In genomic region chr11:47797633-47798032, GRCh38 we compare ENCODE assay signal across 8 cellular contexts. TPM values are rescaled to one million over a fixed set of nuclear protein-coding genes. Genes with fewer than 3 reads are reported as not detected.
DNase-seq lines count a peak whose midpoint lies in the region; FAIRE-seq and TF ChIP-seq lines count a peak whose summit lies in the region.

No MANE protein-coding gene starts in this region.

- no peak overlapping the region for H3K4me2 ChIP-seq in SK-N-SH

- CTCF ChIA-PET in SK-N-SH (lab: Yijun Ruan, JAX): interaction anchor here (1.4 kb wide), 1 partner anchor 9 kb away, joined by 5 read pairs; no protein-coding TSS in a partner anchor

- no peaks in the 10 kb centered on the region for H3K79me2 ChIP-seq in SK-N-SH (ENCODE audit: insufficient read depth)

- peaks cover 17% of the 10 kb centered on the region for H3F3A ChIP-seq in SK-N-SH (replicated peaks; ENCODE audit: insufficient read depth)

- DNase-seq in GM12892 (ENCODE audit: insufficient read length) (no peak), SK-N-SH (no peak), brain microvascular endothelial cell (peak; percentile 85), hypothalamus (lab: John Stamatoyannopoulos, UW) (no peak), NCI-H2227 treated with DMSO at 0.1 percent for 48 hours (lab: John Stamatoyannopoulos, UW) (no peak), CD14-positive monocyte (ENCODE audit: low spot score) (no peak), T1000 (lab: John Stamatoyannopoulos, UW) (no peak)
- DNase-seq in stimulated activated CD4-positive, alpha-beta T cell treated with anti-CD3 and anti-CD28 coated beads, Interleukin-2, amount 100 ng/mL, for 4 hours (ENCODE audit: low read depth): peak; percentile 51

- no peak overlapping the region for H3K9ac ChIP-seq in SK-N-SH

- no peak for TF ChIP-seq EP300 in SK-N-SH (IDR thresholded peaks at IDR 0.05; ENCODE audit: borderline replicate concordance in 1 of 2, low read depth in 1 of 2, low read length in 1 of 2)

- no peak overlapping the region; a peak in 1 of 4 replicates for H3K27ac ChIP-seq in SK-N-SH (ENCODE audit: low read depth in 2 of 2, low read length in 1 of 2)
- no peak overlapping the region for H3K27ac ChIP-seq in brain microvascular endothelial cell

- POLR2A ChIA-PET in SK-N-SH (lab: Yijun Ruan, JAX): no interaction called here

- H3K27me3 Mint-ChIP-seq in CD14-positive monocyte (ENCODE audit: low read depth in 3 of 3): peaks cover 0 to 3% (median 0%) of the 10 kb centered on the region in 3 donors

- peaks cover 0 to 1% of the 10 kb centered on the region in 2 experiments; a peak in 1 of 4 replicates for H3K4me1 ChIP-seq in SK-N-SH (ENCODE audit: control insufficient read depth in 1 of 2, insufficient read depth in 2 of 2, low read depth in 1 of 2, low read length in 1 of 2)

- H3K27ac Mint-ChIP-seq in CD14-positive monocyte: no peak overlapping the region

- no peak overlapping the region for H2AFZ ChIP-seq in SK-N-SH (ENCODE audit: low read depth)

- H3K9me3 Mint-ChIP-seq in CD14-positive monocyte: no peaks in the 10 kb centered on the region

- H3K9me2 ChIP-seq in SK-N-SH: no peaks in the 10 kb centered on the region

- peak; percentile 61 for FAIRE-seq in GM12892 (lab: Jason Lieb, UNC)

- H3K36me3 Mint-ChIP-seq in CD14-positive monocyte: peaks cover 60 to 94% of the 10 kb centered on the region in 2 donors

- H3K4me3 ChIP-seq in SK-N-SH (ENCODE audit: low read depth in 2 of 2, low read length in 1 of 2) (no peak overlapping the region), brain microvascular endothelial cell (ENCODE audit: low read depth, low read length) (no peak overlapping the region)

- in situ Hi-C loops in brain microvascular endothelial cell (cut with HindIII; ENCODE audit: low pct_ligation_motif_present, low sequenced_read_pairs): no loop called here

- no peaks in the 10 kb centered on the region for H3K4me1 Mint-ChIP-seq in CD14-positive monocyte

- 81% methylated on average over 4 of the region's 4 CpGs for WGBS in SK-N-SH (ENCODE audit: low lambda C conversion rate)

- H3K4me3 Mint-ChIP-seq in CD14-positive monocyte: no peak overlapping the region

- no peaks in the 10 kb centered on the region for H3K9me3 ChIP-seq in SK-N-SH

- H3K36me3 ChIP-seq in SK-N-SH (replicated peaks in 1 of 2; ENCODE audit: control insufficient read depth in 1 of 2, insufficient read depth in 2 of 2, low read length in 1 of 2): peaks cover 29 to 89% of the 10 kb centered on the region in 2 experiments
- peaks cover 31% of the 10 kb centered on the region for H3K36me3 ChIP-seq in brain microvascular endothelial cell (replicated peaks)

- TF ChIP-seq CTCF in SK-N-SH (IDR thresholded peaks at IDR 0.05) (no peak), brain microvascular endothelial cell (IDR thresholded peaks at IDR 0.05; ENCODE audit: low read depth, low read length, missing control alignments) (no peak), CD14-positive monocyte (IDR thresholded peaks at IDR 0.05) (no peak)

- TF ChIP-seq POLR2A in GM12892 (IDR thresholded peaks at IDR 0.05; ENCODE audit: low read depth, low read length): no peak

- H4K20me1 ChIP-seq in SK-N-SH (ENCODE audit: insufficient read depth): no peaks in the 10 kb centered on the region

- H3K27me3 ChIP-seq in SK-N-SH (ENCODE audit: insufficient read depth): no peaks in the 10 kb centered on the region
- no peaks in the 10 kb centered on the region for H3K27me3 ChIP-seq in brain microvascular endothelial cell (replicated peaks)

- intact Hi-C loops in CD14-positive monocyte (cut with micrococcal nuclease): no loop called here

- TF ChIP-seq RAD21 in SK-N-SH (IDR thresholded peaks at IDR 0.05; ENCODE audit: low read length): no peak

TF ChIP-seq in SK-N-SH, 30 proteins besides CTCF, POLR2A, EP300 and RAD21:
- TF ChIP-seq, protein P1, sequence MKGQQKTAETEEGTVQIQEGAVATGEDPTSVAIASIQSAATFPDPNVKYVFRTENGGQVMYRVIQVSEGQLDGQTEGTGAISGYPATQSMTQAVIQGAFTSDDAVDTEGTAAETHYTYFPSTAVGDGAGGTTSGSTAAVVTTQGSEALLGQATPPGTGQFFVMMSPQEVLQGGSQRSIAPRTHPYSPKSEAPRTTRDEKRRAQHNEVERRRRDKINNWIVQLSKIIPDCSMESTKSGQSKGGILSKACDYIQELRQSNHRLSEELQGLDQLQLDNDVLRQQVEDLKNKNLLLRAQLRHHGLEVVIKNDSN (IDR thresholded peaks at IDR 0.05; ENCODE audit: borderline replicate concordance, low read depth): peak; percentile 46; the same call in 1 of the 2 replicates
- TF ChIP-seq, protein P2, sequence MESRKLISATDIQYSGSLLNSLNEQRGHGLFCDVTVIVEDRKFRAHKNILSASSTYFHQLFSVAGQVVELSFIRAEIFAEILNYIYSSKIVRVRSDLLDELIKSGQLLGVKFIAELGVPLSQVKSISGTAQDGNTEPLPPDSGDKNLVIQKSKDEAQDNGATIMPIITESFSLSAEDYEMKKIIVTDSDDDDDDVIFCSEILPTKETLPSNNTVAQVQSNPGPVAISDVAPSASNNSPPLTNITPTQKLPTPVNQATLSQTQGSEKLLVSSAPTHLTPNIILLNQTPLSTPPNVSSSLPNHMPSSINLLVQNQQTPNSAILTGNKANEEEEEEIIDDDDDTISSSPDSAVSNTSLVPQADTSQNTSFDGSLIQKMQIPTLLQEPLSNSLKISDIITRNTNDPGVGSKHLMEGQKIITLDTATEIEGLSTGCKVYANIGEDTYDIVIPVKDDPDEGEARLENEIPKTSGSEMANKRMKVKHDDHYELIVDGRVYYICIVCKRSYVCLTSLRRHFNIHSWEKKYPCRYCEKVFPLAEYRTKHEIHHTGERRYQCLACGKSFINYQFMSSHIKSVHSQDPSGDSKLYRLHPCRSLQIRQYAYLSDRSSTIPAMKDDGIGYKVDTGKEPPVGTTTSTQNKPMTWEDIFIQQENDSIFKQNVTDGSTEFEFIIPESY (IDR thresholded peaks at IDR 0.05; ENCODE audit: borderline replicate concordance, low read depth): no peak
- TF ChIP-seq MEF2A (IDR thresholded peaks at IDR 0.05; ENCODE audit: borderline replicate concordance, low read depth) (no peak), EZH2phosphoT487 (IDR thresholded peaks at IDR 0.05; ENCODE audit: borderline replicate concordance, low read depth) (no peak), GATA2 (CRISPR knock-in tag; IDR thresholded peaks at IDR 0.05) (no peak), ELF1 (IDR thresholded peaks at IDR 0.05) (no peak), FOSL2 (IDR thresholded peaks at IDR 0.05; ENCODE audit: borderline replicate concordance, low read depth) (peak; percentile 26; the same call in 1 of the 2 replicates), SIN3A (IDR thresholded peaks at IDR 0.05; ENCODE audit: borderline replicate concordance, low read depth, low read length) (no peak), USF2 (IDR thresholded peaks at IDR 0.05; ENCODE audit: borderline replicate concordance, low read depth, low read length) (no peak), TAF1 (IDR thresholded peaks at IDR 0.05; ENCODE audit: borderline replicate concordance, low read depth, low read length) (no peak)
- TF ChIP-seq, protein P3, sequence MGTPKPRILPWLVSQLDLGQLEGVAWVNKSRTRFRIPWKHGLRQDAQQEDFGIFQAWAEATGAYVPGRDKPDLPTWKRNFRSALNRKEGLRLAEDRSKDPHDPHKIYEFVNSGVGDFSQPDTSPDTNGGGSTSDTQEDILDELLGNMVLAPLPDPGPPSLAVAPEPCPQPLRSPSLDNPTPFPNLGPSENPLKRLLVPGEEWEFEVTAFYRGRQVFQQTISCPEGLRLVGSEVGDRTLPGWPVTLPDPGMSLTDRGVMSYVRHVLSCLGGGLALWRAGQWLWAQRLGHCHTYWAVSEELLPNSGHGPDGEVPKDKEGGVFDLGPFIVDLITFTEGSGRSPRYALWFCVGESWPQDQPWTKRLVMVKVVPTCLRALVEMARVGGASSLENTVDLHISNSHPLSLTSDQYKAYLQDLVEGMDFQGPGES (IDR thresholded peaks at IDR 0.05; ENCODE audit: low read depth, low read length): no peak

RNA-seq across cellular contexts. Expression of gene FNBP4, which starts 30.5 kb away (rescaled TPM):
- 72.0 TPM for polyA plus RNA-seq in GM12892 (2012; ENCODE audit: missing spikeins)
- polyA plus RNA-seq in SK-N-SH (2012; rRNA removed) (53.9 and 83.3 TPM in 2 replicates), CD14-positive monocyte (10 to 100 TPM; 13.3 to 17.0 TPM)
- 32.2 and 32.5 TPM in 2 replicates for polyA plus RNA-seq in SK-N-SH (2012; cell fraction: cytosol; rRNA removed)
- 226 and 301 TPM in 2 replicates for polyA plus RNA-seq in SK-N-SH (2012; cell fraction: nucleus; rRNA removed)

RNA-seq across cellular contexts. Expression of gene NUP160, which starts 50.5 kb away (rescaled TPM):
- polyA plus RNA-seq in GM12892 (2012; ENCODE audit: missing spikeins): 37.2 TPM
- polyA plus RNA-seq in SK-N-SH (2012; rRNA removed) (19.3 and 27.1 TPM in 2 replicates), CD14-positive monocyte (10 to 100 TPM; 10.6 to 10.9 TPM)
- polyA plus RNA-seq in SK-N-SH (2012; cell fraction: cytosol; rRNA removed): 20.6 and 22.0 TPM in 2 replicates
- 21.9 and 41.5 TPM in 2 replicates for polyA plus RNA-seq in SK-N-SH (2012; cell fraction: nucleus; rRNA removed)

Comparison
In these comparisons a context has a peak if more than half of its experiments do, and no peak if none do; other contexts are left out.
1. DNase-seq: peak in brain microvascular endothelial cell (single experiment) and stimulated activated CD4-positive, alpha-beta T cell treated with anti-CD3 and anti-CD28 coated beads, Interleukin-2, amount 100 ng/mL, for 4 hours (single experiment); none in GM12892 (single experiment), SK-N-SH (single experiment), hypothalamus (0 of 51), NCI-H2227 treated with DMSO at 0.1 percent for 48 hours (single experiment), CD14-positive monocyte (single experiment) and T1000 (single experiment).